In genomic region chr9:129139993-129140396, GRCh38 we compare ENCODE assay signal across 8 cellular contexts. TPM values are rescaled to one million over a fixed set of nuclear protein-coding genes. Genes with fewer than 3 reads are reported as not detected.
A peak's percentile ranks its signal among the peaks of the same experiment; 100 is the strongest.
DNase-seq lines count a peak whose midpoint lies in the region; ATAC-seq and TF ChIP-seq lines count a peak whose summit lies in the region.

No MANE protein-coding gene starts in this region.

- no peak for TF ChIP-seq CTCF in CD14-positive monocyte (IDR thresholded peaks at IDR 0.05)
- no peak for TF ChIP-seq CTCF in OCI-LY1 (IDR thresholded peaks at IDR 0.05; ENCODE audit: low read length)

- intact Hi-C loops in CD14-positive monocyte (cut with micrococcal nuclease): loop anchor here (2.0 to 10.0 kb wide), 4 partner anchors 37 to 645 kb away; partner anchors contain the start of gene IER5L (in 1 of the 2)

- H4K20me1 ChIP-seq in OCI-LY1 (ENCODE audit: insufficient read depth, low read length): no peaks in the 10 kb centered on the region

- peaks cover 41% of the 10 kb centered on the region for H3K36me3 ChIP-seq in OCI-LY1 (ENCODE audit: insufficient read depth, low read length)
- peaks cover 17 to 33% of the 10 kb centered on the region in 2 donors for H3K36me3 ChIP-seq in mucosa of rectum (ENCODE audit: control insufficient read depth in 2 of 2, insufficient read depth in 2 of 2, low read length in 2 of 2)

- peak overlapping the region; percentile 96 to 98 (median 97) for H3K27ac Mint-ChIP-seq in CD14-positive monocyte

- H3K9me3 Mint-ChIP-seq in CD14-positive monocyte: no peaks in the 10 kb centered on the region

- H3K4me2 ChIP-seq in OCI-LY1 (ENCODE audit: low read length): peak overlapping the region; percentile 76

- no peaks in the 10 kb centered on the region for H3K9me2 ChIP-seq in OCI-LY1 (ENCODE audit: low read depth, low read length)

- H3K27me3 Mint-ChIP-seq in CD14-positive monocyte (ENCODE audit: low read depth in 3 of 3): peaks cover 0 to 2% (median 0%) of the 10 kb centered on the region in 3 donors

- no peak for TF ChIP-seq POLR2A in erythroblast (IDR thresholded peaks at IDR 0.05; ENCODE audit: low read length)

- peak; percentile 47 for ATAC-seq in GM19467 (IDR thresholded peaks at IDR 0.05; ENCODE audit: unreplicated experiment)

- no peaks in the 10 kb centered on the region for H3K27me3 ChIP-seq in OCI-LY1 (ENCODE audit: insufficient read depth, low read length)
- H3K27me3 ChIP-seq in mucosa of rectum (ENCODE audit: control insufficient read depth in 2 of 2, insufficient read depth in 2 of 2, low read length in 2 of 2): no peaks in the 10 kb centered on the region

- H3F3A ChIP-seq in OCI-LY1 (ENCODE audit: insufficient read depth, low read length): peaks cover 5% of the 10 kb centered on the region; the same call in 1 of the 2 replicates

- DNase-seq in CD14-positive monocyte (ENCODE audit: low spot score) (peak; percentile 91), HT-29 (ENCODE audit: low spot score) (peak; percentile 93), activated T-cell treated with anti-CD3 and anti-CD28 coated beads for 48 hours (ENCODE audit: low read depth) (peak; percentile 70), erythroblast (lab: John Stamatoyannopoulos, UW) (peak; percentile 64 to 65)
- peak; percentile 81 for DNase-seq in stimulated activated CD8-positive, alpha-beta memory T cell treated with anti-CD3 and anti-CD28 coated beads, Interleukin-4, amount 100 ng/mL, for 48 hours

- H2AFZ ChIP-seq in OCI-LY1 (ENCODE audit: low read length): no peak overlapping the region

- peak overlapping the region; percentile 79 to 92 for H3K4me3 Mint-ChIP-seq in CD14-positive monocyte

- H3K9me3 ChIP-seq in OCI-LY1 (ENCODE audit: low read length) (no peaks in the 10 kb centered on the region), mucosa of rectum (ENCODE audit: control insufficient read depth in 2 of 2, low read length in 2 of 2) (no peaks in the 10 kb centered on the region)

- H3K9ac ChIP-seq in OCI-LY1 (ENCODE audit: low read length): peak overlapping the region; percentile 84
- H3K9ac ChIP-seq in mucosa of rectum (ENCODE audit: low read depth in 1 of 2, low read length in 2 of 2): peak overlapping the region; percentile 86 to 98

- H3K27ac ChIP-seq in OCI-LY1 (ENCODE audit: low read depth, low read length, poor library complexity, severe bottlenecking): peak overlapping the region; percentile 97
- peak overlapping the region; percentile 99 for H3K27ac ChIP-seq in mucosa of rectum (ENCODE audit: low read depth in 2 of 2, low read length in 2 of 2)

- peaks cover 41% of the 10 kb centered on the region for H3K4me1 Mint-ChIP-seq in CD14-positive monocyte

- peak overlapping the region; percentile 49 for H3K4me3 ChIP-seq in OCI-LY1 (ENCODE audit: low read depth, low read length, poor library complexity, severe bottlenecking)
- H3K4me3 ChIP-seq in mucosa of rectum (ENCODE audit: low read length in 2 of 2): peak overlapping the region; percentile 62 to 66

- H3K4me1 ChIP-seq in OCI-LY1 (ENCODE audit: insufficient read depth, low read length, severe bottlenecking) (peaks cover 44% of the 10 kb centered on the region), mucosa of rectum (ENCODE audit: control insufficient read depth in 2 of 2, insufficient read depth in 2 of 2, low read length in 2 of 2) (peaks cover 40 to 50% of the 10 kb centered on the region in 2 donors)

- H3K36me3 Mint-ChIP-seq in CD14-positive monocyte: peaks cover 41 to 70% of the 10 kb centered on the region in 2 donors

- H3K79me2 ChIP-seq in OCI-LY1 (ENCODE audit: insufficient read depth, low read length): no peaks in the 10 kb centered on the region

RNA-seq across cellular contexts. Expression of gene PTPA, which starts 28.8 kb away (rescaled TPM):
- 10 to 100 TPM; 11.7 to 12.4 TPM for polyA plus RNA-seq in CD14-positive monocyte
- 206 and 210 TPM in 2 replicates for total RNA-seq in HT-29 (2014; rRNA removed; shearing (Covaris generic))

RNA-seq across cellular contexts. Expression of gene CRAT, which starts 29.4 kb away (rescaled TPM):
- 10 to 100 TPM; 12.2 to 15.0 TPM for polyA plus RNA-seq in CD14-positive monocyte
- total RNA-seq in HT-29 (2014; rRNA removed; shearing (Covaris generic)): 37.4 and 43.7 TPM in 2 replicates

RNA-seq across cellular contexts. Expression of gene IER5L, which starts 38.1 kb away (rescaled TPM):
- under 1 TPM; 0.36 to 0.79 TPM for polyA plus RNA-seq in CD14-positive monocyte
- total RNA-seq in HT-29 (2014; rRNA removed; shearing (Covaris generic)): 68.5 and 77.2 TPM in 2 replicates

RNA-seq across cellular contexts. Expression of gene DOLPP1, which starts 59.1 kb away (rescaled TPM):
- polyA plus RNA-seq in CD14-positive monocyte: 1 to 10 TPM; 5.4 to 5.9 TPM
- 45.4 and 50.8 TPM in 2 replicates for total RNA-seq in HT-29 (2014; rRNA removed; shearing (Covaris generic))

Comparison
In these comparisons a context has a peak if more than half of its experiments do, and no peak if none do; other contexts are left out.
1. Peak in every context shown above with its lines: DNase-seq, ATAC-seq, H3K4me3 ChIP-seq and H3K27ac ChIP-seq.